16 cellular contexts compared by ENCODE assay signal in genomic region chr1:159581422-159581821, GRCh38. TPM values are rescaled to one million over a fixed set of nuclear protein-coding genes. Genes with fewer than 3 reads are reported as not detected.
DNase-seq lines count a peak whose midpoint lies in the region; ATAC-seq, FAIRE-seq and TF ChIP-seq lines count a peak whose summit lies in the region.
"Had no signal": no experiment of that assay in that cellular context is flagged by ENCODE, and none has a peak within 500 bp of the region (broad histone marks: within the 10 kb centered on the region; RNA-seq: fewer than 3 reads in every experiment).

No MANE protein-coding gene starts in this region.

- ATAC-seq in left lobe of liver = peak; percentile 83
- ATAC-seq: A549, GM12878 had no signal

- FAIRE-seq in bronchial epithelial cell (lab: Jason Lieb, UNC) = no peak
- FAIRE-seq: A549, GM12878, H54 had no signal

- TF ChIP-seq CTCF in bronchial epithelial cell (IDR thresholded peaks at IDR 0.05; ENCODE audit: insufficient read depth, low read length, severe bottlenecking) = no peak
- no peak for TF ChIP-seq CTCF in GM13976 (IDR thresholded peaks at IDR 0.05; ENCODE audit: borderline replicate concordance, control extremely low read depth, extremely low read depth, insufficient read depth, missing control alignments)

- H3K4me3 ChIP-seq in bronchial epithelial cell (ENCODE audit: low read depth, low read length) = no peak overlapping the region
- H3K4me3 ChIP-seq: A549, GM12878, GM23248 had no signal

- DNase-seq in LHCN-M2 (ENCODE audit: low read depth) = peak; percentile 3
- DNase-seq in bronchial epithelial cell (ENCODE audit: low read depth) = peak; percentile 9
- DNase-seq in left lobe of liver (ENCODE audit: low spot score) = no peak
- no peak for DNase-seq in RKO (ENCODE audit: low spot score)
- DNase-seq in GM13976 (ENCODE audit: low spot score) = no peak
- DNase-seq in NCI-H69 (lab: John Stamatoyannopoulos, UW) = no peak
- DNase-seq: BE2C; CD4-positive, alpha-beta memory T cell; DMS79; GM23248 had no signal

- H3K27me3 ChIP-seq in bronchial epithelial cell (ENCODE audit: control insufficient read depth, insufficient read depth, low read length) = peaks cover 1% of the 10 kb centered on the region
- H3K27me3 ChIP-seq: BE2C had no signal

- in situ Hi-C loops in GM13976 (cut with MboI; ENCODE audit: low sequenced_read_pairs, unreplicated experiment) = no loop called here

- H3K36me3 ChIP-seq in bronchial epithelial cell (ENCODE audit: control insufficient read depth, insufficient read depth, low read length) = no peaks in the 10 kb centered on the region
- H3K36me3 ChIP-seq: BE2C had no signal

RNA-seq across cellular contexts. Expression of gene APCS, which starts 6.2 kb away (rescaled TPM):
- not detected in 2 replicates for total RNA-seq in LHCN-M2 (2014; rRNA removed)
- polyA plus RNA-seq in LHCN-M2 (2012) = not detected
- not detected in 2 replicates for total RNA-seq in bronchial epithelial cell
- 1,727 TPM for total RNA-seq in left lobe of liver
- total RNA-seq: CD4-positive, alpha-beta memory T cell; G401; GM23248; HT-29 had no signal
- polyA plus RNA-seq: A549; AG04450; CD4-positive, alpha-beta memory T cell; GM12878; GM23248 had no signal

RNA-seq across cellular contexts. Expression of gene OR10J5, which starts 45.6 kb away (rescaled TPM):
- not detected in 2 replicates for total RNA-seq in LHCN-M2 (2014; rRNA removed)
- not detected for polyA plus RNA-seq in LHCN-M2 (2012)
- total RNA-seq in bronchial epithelial cell = not detected in 2 replicates
- total RNA-seq in left lobe of liver = 0.38 TPM
- total RNA-seq: CD4-positive, alpha-beta memory T cell; G401; GM12878; GM23248; HT-29 had no signal
- polyA plus RNA-seq: A549; AG04450; CD4-positive, alpha-beta memory T cell; GM12878; GM23248 had no signal

Comparison
In these comparisons a context has a peak if more than half of its experiments do, and no peak if none do; other contexts are left out.
1. DNase-seq: peak in LHCN-M2 (single experiment) and bronchial epithelial cell (single experiment); none in left lobe of liver (single experiment), RKO (single experiment), GM13976 (single experiment) and NCI-H69 (single experiment).
2. RNA of gene APCS, which starts 6.2 kb away (total RNA-seq): 1,727 TPM in left lobe of liver (single experiment); not detected in LHCN-M2 and not detected in bronchial epithelial cell; every median in the first group is over 1,000 times any median in the second.